Comparison of ENCODE assay signal across 13 cellular contexts in the genomic region with DNA sequence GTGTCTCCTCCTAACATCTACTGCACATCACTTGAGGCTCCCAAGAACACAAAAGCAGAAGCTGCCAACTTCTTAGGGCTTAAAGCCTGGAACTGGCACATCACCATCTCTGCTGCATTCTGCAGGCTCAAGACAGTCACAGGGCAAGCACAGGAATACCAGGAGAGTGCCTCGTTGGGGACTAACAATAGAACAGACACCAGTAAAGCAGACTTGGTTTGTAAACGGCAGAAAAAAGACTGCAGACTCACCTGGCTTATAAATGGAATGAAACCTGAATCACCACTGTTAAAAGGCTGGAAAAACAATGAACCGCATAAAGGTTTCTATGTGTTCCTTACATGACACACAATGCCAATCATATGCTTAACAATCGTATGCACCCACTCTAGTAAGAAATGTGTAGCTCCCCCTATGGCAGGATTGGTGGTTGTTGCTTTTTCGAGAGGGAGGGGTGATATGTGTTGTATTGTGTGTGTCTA. TPM values are rescaled to one million over a fixed set of nuclear protein-coding genes. Genes with fewer than 3 reads are reported as not detected.
DNase-seq lines count a peak whose midpoint lies in the region; ATAC-seq and TF ChIP-seq lines count a peak whose summit lies in the region.
"Had no signal": no experiment of that assay in that cellular context is flagged by ENCODE, and none has a peak within 500 bp of the region (broad histone marks: within the 10 kb centered on the region; RNA-seq: fewer than 3 reads in every experiment).

No MANE protein-coding gene starts in this region.

- no peaks in the 10 kb centered on the region for H3K36me3 ChIP-seq in esophagus muscularis mucosa
- no peaks in the 10 kb centered on the region for H3K36me3 ChIP-seq in sigmoid colon

- no peak overlapping the region for H3K4me3 Mint-ChIP-seq in activated CD4-positive, alpha-beta memory T cell treated with anti-CD3 and anti-CD28 coated beads for 36 hours
- H3K4me3 Mint-ChIP-seq: dendritic cell treated with granulocyte-macrophage colony-stimulating factor and Interleukin-4, amounts not matched to agents 40 ng/mL and 50 ng/mL, for 4 days; naive thymus-derived CD8-positive, alpha-beta T cell; stimulated activated naive CD8-positive, alpha-beta T cell treated with anti-CD3 and anti-CD28 coated beads, Interleukin-15, Interleukin-2, amounts not matched to agents 100 ng/mL and 50 ng/mL, for 24 hours had no signal

- peaks cover 76 to 97% (median 96%) of the 10 kb centered on the region in 4 donors for H3K4me1 ChIP-seq in esophagus muscularis mucosa
- H3K4me1 ChIP-seq in sigmoid colon = peaks cover 0 to 97% (median 80%) of the 10 kb centered on the region in 4 donors

- intact Hi-C loops in esophagus muscularis mucosa (cut with DNase I) = no loop called here
- intact Hi-C loops in sigmoid colon (cut with DNase I) = no loop called here
- intact Hi-C loops in activated CD4-positive, alpha-beta memory T cell treated with anti-CD3 and anti-CD28 coated beads for 36 hours (cut with micrococcal nuclease) = no loop called here

- ATAC-seq in GM19395 (IDR thresholded peaks at IDR 0.05; ENCODE audit: unreplicated experiment) (no peak), HG03457 (IDR thresholded peaks at IDR 0.05; ENCODE audit: unreplicated experiment) (no peak)
- ATAC-seq: naive thymus-derived CD8-positive, alpha-beta T cell had no signal

- no peaks in the 10 kb centered on the region for H3K9me3 Mint-ChIP-seq in activated CD4-positive, alpha-beta memory T cell treated with anti-CD3 and anti-CD28 coated beads for 36 hours
- H3K9me3 Mint-ChIP-seq: naive thymus-derived CD8-positive, alpha-beta T cell; stimulated activated naive CD8-positive, alpha-beta T cell treated with anti-CD3 and anti-CD28 coated beads, Interleukin-15, Interleukin-2, amounts not matched to agents 100 ng/mL and 50 ng/mL, for 24 hours had no signal

- no peaks in the 10 kb centered on the region for H3K36me3 Mint-ChIP-seq in activated CD4-positive, alpha-beta memory T cell treated with anti-CD3 and anti-CD28 coated beads for 36 hours

- H3K4me3 ChIP-seq in esophagus muscularis mucosa (no peak overlapping the region), sigmoid colon (no peak overlapping the region)

- peaks cover 61% of the 10 kb centered on the region for H3K4me1 Mint-ChIP-seq in activated CD4-positive, alpha-beta memory T cell treated with anti-CD3 and anti-CD28 coated beads for 36 hours (ENCODE audit: low read depth)

- TF ChIP-seq POLR2A in esophagus muscularis mucosa (IDR thresholded peaks at IDR 0.05; ENCODE audit: low read depth) (no peak), sigmoid colon (IDR thresholded peaks at IDR 0.05) (no peak)

- H3K27me3 Mint-ChIP-seq in activated CD4-positive, alpha-beta memory T cell treated with anti-CD3 and anti-CD28 coated beads for 36 hours = no peaks in the 10 kb centered on the region
- H3K27me3 Mint-ChIP-seq: dendritic cell treated with granulocyte-macrophage colony-stimulating factor and Interleukin-4, amounts not matched to agents 40 ng/mL and 50 ng/mL, for 4 days; naive thymus-derived CD8-positive, alpha-beta T cell; stimulated activated naive CD8-positive, alpha-beta T cell treated with anti-CD3 and anti-CD28 coated beads, Interleukin-15, Interleukin-2, amounts not matched to agents 100 ng/mL and 50 ng/mL, for 24 hours had no signal

- H3K27me3 ChIP-seq in esophagus muscularis mucosa = no peaks in the 10 kb centered on the region
- H3K27me3 ChIP-seq in sigmoid colon = no peaks in the 10 kb centered on the region

- no peaks in the 10 kb centered on the region for H3K9me3 ChIP-seq in esophagus muscularis mucosa
- no peaks in the 10 kb centered on the region for H3K9me3 ChIP-seq in sigmoid colon

- H3K27ac ChIP-seq in RWPE1 = peak overlapping the region; percentile 61
- H3K27ac ChIP-seq in esophagus muscularis mucosa (replicated peaks in 1 of 4) = peak overlapping the region; percentile 47 to 79 (median 60)
- peak overlapping the region; percentile 61 to 95 (median 82) for H3K27ac ChIP-seq in sigmoid colon

- DNase-seq in DMS53 (lab: John Stamatoyannopoulos, UW) = peak; percentile 40
- DNase-seq in DMS53 treated with DMSO at 0.1 percent for 48 hours (lab: John Stamatoyannopoulos, UW; ENCODE audit: unreplicated experiment) = no peak
- no peak for DNase-seq in RWPE1 (ENCODE audit: low spot score)
- no peak for DNase-seq in esophagus muscularis mucosa (ENCODE audit: extremely low spot score)
- peak; percentile 86 for DNase-seq in sigmoid colon
- DNase-seq in activated CD4-positive, alpha-beta memory T cell treated with anti-CD3 and anti-CD28 coated beads for 36 hours = no peak
- DNase-seq: activated CD4-positive, CD25-positive, alpha-beta regulatory T cell; naive thymus-derived CD8-positive, alpha-beta T cell; NCI-H1105 had no signal

- TF ChIP-seq EP300 in esophagus muscularis mucosa (IDR thresholded peaks at IDR 0.05) = no peak
- TF ChIP-seq EP300 in sigmoid colon (IDR thresholded peaks at IDR 0.05) = peak in 2 of 4 donors; percentile 59 to 96

- 52% methylated on average over 5 of the region's 5 CpGs for WGBS in esophagus muscularis mucosa
- WGBS in sigmoid colon, 2 donors = 55 to 67% methylated on average over 5 of the region's 5 CpGs

- no peak for TF ChIP-seq CTCF in RWPE1 (conservative IDR thresholded peaks at IDR 0.05; ENCODE audit: low read depth)
- no peak for TF ChIP-seq CTCF in esophagus muscularis mucosa (IDR thresholded peaks at IDR 0.05)
- TF ChIP-seq CTCF in sigmoid colon (IDR thresholded peaks at IDR 0.05) = no peak

- no peak overlapping the region for H3K27ac Mint-ChIP-seq in activated CD4-positive, alpha-beta memory T cell treated with anti-CD3 and anti-CD28 coated beads for 36 hours
- H3K27ac Mint-ChIP-seq: dendritic cell treated with granulocyte-macrophage colony-stimulating factor and Interleukin-4, amounts not matched to agents 40 ng/mL and 50 ng/mL, for 4 days; naive thymus-derived CD8-positive, alpha-beta T cell; stimulated activated naive CD8-positive, alpha-beta T cell treated with anti-CD3 and anti-CD28 coated beads, Interleukin-15, Interleukin-2, amounts not matched to agents 100 ng/mL and 50 ng/mL, for 24 hours had no signal

- POLR2A ChIA-PET in RWPE1 (lab: Yijun Ruan, JAX; ENCODE audit: low non-redundant PET) = interaction anchor here (0.6 kb wide), 1 partner anchor 10 kb away, joined by 3 read pairs; no protein-coding TSS in a partner anchor
- POLR2A ChIA-PET in activated CD4-positive, alpha-beta memory T cell treated with anti-CD3 and anti-CD28 coated beads for 36 hours (lab: Charles Lee) = no interaction called here

- CTCF ChIA-PET in RWPE1 (lab: Yijun Ruan, JAX) = interaction anchor here (0.6 to 0.7 kb wide), 2 partner anchors 544 to 1171 kb away, joined by 3 read pairs; no protein-coding TSS in a partner anchor
- CTCF ChIA-PET in activated CD4-positive, alpha-beta memory T cell treated with anti-CD3 and anti-CD28 coated beads for 36 hours (lab: Charles Lee) = interaction anchor here (0.9 kb wide), 1 partner anchor 11 kb away, joined by 3 read pairs; no protein-coding TSS in a partner anchor

RNA-seq across cellular contexts. Expression of a gene that starts 12.8 kb away (rescaled TPM):
- 100 to 1,000 TPM in 3 of 4 donors, 10 to 100 TPM in 1; 98.5 to 187 (median 163) TPM for total RNA-seq in esophagus muscularis mucosa
- total RNA-seq in sigmoid colon = 100 to 1,000 TPM; 121 to 162 (median 136) TPM
- polyA plus RNA-seq in sigmoid colon = 100 to 1,000 TPM in 1 of 3 donors, 10 to 100 TPM in 2; 48.3 to 110 (median 91.3) TPM
- total RNA-seq in activated CD4-positive, alpha-beta memory T cell treated with anti-CD3 and anti-CD28 coated beads for 36 hours = 10 to 100 TPM; 62.0 to 64.6 TPM

Comparison
In these comparisons a context has a peak if more than half of its experiments do, and no peak if none do; other contexts are left out.
1. DNase-seq: peak in DMS53 (single experiment) and sigmoid colon (single experiment); none in DMS53 treated with DMSO at 0.1 percent for 48 hours (single experiment), RWPE1 (single experiment), esophagus muscularis mucosa (single experiment) and activated CD4-positive, alpha-beta memory T cell treated with anti-CD3 and anti-CD28 coated beads for 36 hours (single experiment).
2. Peak in every context shown above with its lines, with median percentiles within 50 percentile points of each other: H3K27ac ChIP-seq.